ENCODE assay signal across 8 cellular contexts in the genomic region with DNA sequence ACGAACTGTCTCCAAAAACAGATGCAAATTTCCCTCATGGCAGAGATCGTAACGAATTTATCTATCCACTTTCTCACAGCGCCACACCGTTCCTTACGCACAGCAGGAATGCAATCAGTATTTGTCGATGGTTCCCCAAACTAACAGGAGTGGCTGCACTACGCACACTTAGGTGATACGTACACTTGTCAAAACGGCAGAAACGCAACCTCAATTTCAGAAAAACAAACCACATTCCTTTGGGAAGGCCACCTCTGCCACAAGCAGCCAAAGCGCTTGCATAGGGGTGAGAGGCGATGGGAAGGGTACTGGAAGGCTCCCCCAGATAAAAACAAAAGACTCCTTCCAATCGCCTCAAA. TPM values are rescaled to one million over a fixed set of nuclear protein-coding genes. Genes with fewer than 3 reads are reported as not detected.
DNase-seq lines count a peak whose midpoint lies in the region; ATAC-seq and TF ChIP-seq lines count a peak whose summit lies in the region.

No MANE protein-coding gene starts in this region.

- WGBS in stomach, 5 donors = 0 to 1% (median 0%) methylated on average over 14 of the region's 14 CpGs

- H3K4me2 ChIP-seq in OCI-LY1 (ENCODE audit: low read length) = peak overlapping the region; percentile 81

- peak overlapping the region; percentile 73 for H3K9ac ChIP-seq in OCI-LY1 (ENCODE audit: low read length)

- no peak for TF ChIP-seq EP300 in stomach (IDR thresholded peaks at IDR 0.05)

- no peaks in the 10 kb centered on the region for H3K9me2 ChIP-seq in OCI-LY1 (ENCODE audit: low read depth, low read length)

- no peak overlapping the region for H2AFZ ChIP-seq in OCI-LY1 (ENCODE audit: low read length)

- peak overlapping the region; percentile 82 for H3K4me3 ChIP-seq in OCI-LY1 (ENCODE audit: low read depth, low read length, poor library complexity, severe bottlenecking)
- peak overlapping the region; percentile 66 to 95 (median 78) for H3K4me3 ChIP-seq in stomach

- H3K4me1 ChIP-seq in OCI-LY1 (ENCODE audit: insufficient read depth, low read length, severe bottlenecking) (peaks cover 30% of the 10 kb centered on the region), stomach (peaks cover 5 to 36% (median 32%) of the 10 kb centered on the region in 4 donors)

- peak; percentile 31 for DNase-seq in ACHN
- peak; percentile 39 for DNase-seq in cerebellar cortex (ENCODE audit: low spot score)
- peak; percentile 53 for DNase-seq in left kidney (ENCODE audit: low read depth, low spot score)
- DNase-seq in stomach = no peak
- no peak for DNase-seq in NCI-H2107 treated with DMSO at 0.1 percent for 48 hours (lab: John Stamatoyannopoulos, UW; ENCODE audit: unreplicated experiment)

- H3K36me3 ChIP-seq in OCI-LY1 (ENCODE audit: insufficient read depth, low read length) (no peaks in the 10 kb centered on the region), stomach (no peaks in the 10 kb centered on the region)

- intact Hi-C loops in stomach (cut with DNase I; ENCODE audit: low total_unique reads) = no loop called here

- H3F3A ChIP-seq in OCI-LY1 (ENCODE audit: insufficient read depth, low read length) = no peaks in the 10 kb centered on the region

- in situ Hi-C loops in ACHN (cut with HindIII; ENCODE audit: low pct_ligation_motif_present, low pct_unique_long_range_greater_than_20kb, low sequenced_read_pairs) = no loop called here

- H3K79me2 ChIP-seq in OCI-LY1 (ENCODE audit: insufficient read depth, low read length) = peaks cover 51% of the 10 kb centered on the region

- H3K9me3 ChIP-seq in OCI-LY1 (ENCODE audit: low read length) (no peaks in the 10 kb centered on the region), stomach (no peaks in the 10 kb centered on the region)

- TF ChIP-seq POLR2A in stomach (IDR thresholded peaks at IDR 0.05) = no peak

- peak overlapping the region; percentile 63 for H3K27ac ChIP-seq in OCI-LY1 (ENCODE audit: low read depth, low read length, poor library complexity, severe bottlenecking)
- peak overlapping the region; percentile 83 to 91 (median 89) for H3K27ac ChIP-seq in stomach

- peak; percentile 21 for ATAC-seq in GM18858 (IDR thresholded peaks at IDR 0.05; ENCODE audit: unreplicated experiment)
- peak; percentile 4 for ATAC-seq in HG03060 (IDR thresholded peaks at IDR 0.05; ENCODE audit: low read depth, unreplicated experiment)

- H4K20me1 ChIP-seq in OCI-LY1 (ENCODE audit: insufficient read depth, low read length) = no peaks in the 10 kb centered on the region

- TF ChIP-seq CTCF in OCI-LY1 (IDR thresholded peaks at IDR 0.05; ENCODE audit: low read length) (no peak), stomach (IDR thresholded peaks at IDR 0.05) (no peak)

- H3K27me3 ChIP-seq in OCI-LY1 (ENCODE audit: insufficient read depth, low read length) = no peaks in the 10 kb centered on the region
- no peaks in the 10 kb centered on the region for H3K27me3 ChIP-seq in stomach

RNA-seq across cellular contexts. Expression of a gene that starts 0.6 kb away (rescaled TPM):
- total RNA-seq in stomach = 10 to 100 TPM; 12.3 to 69.2 (median 28.3) TPM
- 10 to 100 TPM in 1 of 3 donors, 1 to 10 TPM in 2; 5.5 to 19.5 (median 9.9) TPM for polyA plus RNA-seq in stomach

RNA-seq across cellular contexts. Expression of a gene that starts 10.7 kb away (rescaled TPM):
- 10 to 100 TPM in 4 of 5 donors, 1 to 10 TPM in 1; 4.3 to 35.3 (median 20.2) TPM for total RNA-seq in stomach
- polyA plus RNA-seq in stomach = 1 to 10 TPM; 3.1 to 6.6 (median 4.9) TPM

Comparison
In these comparisons a context has a peak if more than half of its experiments do, and no peak if none do; other contexts are left out.
1. DNase-seq: peak in ACHN (single experiment), cerebellar cortex (single experiment) and left kidney (single experiment); none in stomach (single experiment) and NCI-H2107 treated with DMSO at 0.1 percent for 48 hours (single experiment).